ENCODE assay signal across 1 cellular context in the genomic region with DNA sequence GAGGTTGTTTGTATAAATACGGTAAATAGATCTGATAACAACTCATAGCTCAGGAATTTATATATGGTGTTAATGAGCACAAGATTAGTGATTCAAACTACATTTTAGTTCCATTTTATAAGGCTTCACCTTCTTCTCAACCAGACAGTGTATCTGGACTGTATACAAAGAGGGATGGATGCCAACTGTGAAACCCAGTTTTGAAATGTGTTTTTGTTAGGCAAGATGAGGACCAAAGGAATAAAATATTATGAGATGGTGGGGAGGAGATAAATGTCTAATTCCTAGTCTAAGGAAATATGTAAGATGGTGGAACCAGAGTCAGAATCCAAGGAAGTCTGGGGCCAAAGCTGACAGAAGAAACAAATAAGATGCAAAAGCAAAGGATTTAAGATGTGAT.
TF ChIP-seq lines count a peak whose summit lies in the region.

No MANE protein-coding gene starts in this region.

TF ChIP-seq in IMR-90, 13 proteins besides CTCF, POLR2A, EP300 and RAD21:
- TF ChIP-seq CEBPB (IDR thresholded peaks at IDR 0.05; ENCODE audit: low read depth, low read length), result no peak
- no peak for TF ChIP-seq ELK1 (IDR thresholded peaks at IDR 0.05; ENCODE audit: borderline replicate concordance, low read depth, low read length)
- TF ChIP-seq BHLHE40 (IDR thresholded peaks at IDR 0.05; ENCODE audit: low read depth, low read length), result no peak
- TF ChIP-seq, protein P1, sequence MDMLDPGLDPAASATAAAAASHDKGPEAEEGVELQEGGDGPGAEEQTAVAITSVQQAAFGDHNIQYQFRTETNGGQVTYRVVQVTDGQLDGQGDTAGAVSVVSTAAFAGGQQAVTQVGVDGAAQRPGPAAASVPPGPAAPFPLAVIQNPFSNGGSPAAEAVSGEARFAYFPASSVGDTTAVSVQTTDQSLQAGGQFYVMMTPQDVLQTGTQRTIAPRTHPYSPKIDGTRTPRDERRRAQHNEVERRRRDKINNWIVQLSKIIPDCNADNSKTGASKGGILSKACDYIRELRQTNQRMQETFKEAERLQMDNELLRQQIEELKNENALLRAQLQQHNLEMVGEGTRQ (IDR thresholded peaks at IDR 0.05; ENCODE audit: low read depth, low read length), result no peak
- no peak for TF ChIP-seq MXI1 (IDR thresholded peaks at IDR 0.05; ENCODE audit: borderline replicate concordance, low read depth, low read length)
- no peak for TF ChIP-seq RCOR1 (IDR thresholded peaks at IDR 0.05; ENCODE audit: insufficient replicate concordance, low read length)
- TF ChIP-seq FOS (IDR thresholded peaks at IDR 0.05; ENCODE audit: low read depth, low read length), result no peak
- no peak for TF ChIP-seq SMC3 (IDR thresholded peaks at IDR 0.05; ENCODE audit: low read depth, low read length)
- no peak for TF ChIP-seq CHD1 (IDR thresholded peaks at IDR 0.05; ENCODE audit: low read depth, low read length)
- TF ChIP-seq NFE2L2 (IDR thresholded peaks at IDR 0.05; ENCODE audit: low read depth, low read length), result no peak
- TF ChIP-seq RFX5 (IDR thresholded peaks at IDR 0.05; ENCODE audit: low read depth, low read length), result no peak
- TF ChIP-seq MAZ (IDR thresholded peaks at IDR 0.05; ENCODE audit: borderline replicate concordance, low read depth, low read length), result no peak
- TF ChIP-seq MAFK (IDR thresholded peaks at IDR 0.05; ENCODE audit: low read depth, low read length), result no peak
TF ChIP-seq in IMR-90: peak in this region for 0.
